ENCODE assay signal across 8 cellular contexts in the genomic region with DNA sequence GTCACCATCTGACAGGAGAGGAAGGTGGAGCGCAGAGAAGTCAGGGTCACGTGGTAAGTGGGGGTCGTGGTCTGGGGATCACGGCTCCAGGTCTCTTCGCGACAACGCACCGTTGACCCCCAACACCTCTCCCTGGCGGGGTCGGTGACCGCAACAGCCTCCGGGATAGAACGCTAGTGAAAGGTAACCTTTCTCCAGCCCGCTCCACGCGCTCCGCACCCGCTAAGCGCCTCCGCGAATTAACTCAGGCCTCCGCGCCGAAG. TPM values are rescaled to one million over a fixed set of nuclear protein-coding genes. Genes with fewer than 3 reads are reported as not detected.
DNase-seq lines count a peak whose midpoint lies in the region; ATAC-seq and TF ChIP-seq lines count a peak whose summit lies in the region.

No MANE protein-coding gene starts in this region.

- in situ Hi-C loops in GM23248 (cut with MboI), result no loop called here

- H3K36me3 Mint-ChIP-seq in CD14-positive monocyte, result peaks cover 4 to 5% of the 10 kb centered on the region in 2 donors

- H3K36me3 ChIP-seq in GM23248 (ENCODE audit: low read depth) (no peaks in the 10 kb centered on the region), iPS-18a (ENCODE audit: control insufficient read depth, low read depth, low read length) (no peaks in the 10 kb centered on the region)

- DNase-seq in CD14-positive monocyte (ENCODE audit: low spot score) (no peak), GM23248 (no peak), Kasumi-1 (lab: John Stamatoyannopoulos, UW) (no peak), DMS153 treated with DMSO at 0.1 percent for 48 hours (lab: John Stamatoyannopoulos, UW; ENCODE audit: unreplicated experiment) (no peak)
- DNase-seq in activated CD4-positive, alpha-beta T cell treated with anti-CD3 and anti-CD28 coated beads, Interleukin-2, amount 50 U/mL, for 48 hours, result peak; percentile 29 to 34
- DNase-seq in stimulated activated naive CD8-positive, alpha-beta T cell treated with anti-CD3 and anti-CD28 coated beads, Interleukin-15, Interleukin-2, amounts not matched to agents 100 U/mL and 50 U/mL, for 24 hours, result peak; percentile 38

- H3K4me1 ChIP-seq in GM23248 (ENCODE audit: insufficient read depth) (peaks cover 17% of the 10 kb centered on the region), iPS-18a (ENCODE audit: control insufficient read depth, low read depth, low read length) (peaks cover 24% of the 10 kb centered on the region)

- peak overlapping the region in 3 of 7 donors; percentile 43 to 80 (median 66) for H3K27ac Mint-ChIP-seq in CD14-positive monocyte

- ATAC-seq in stimulated activated naive CD8-positive, alpha-beta T cell treated with anti-CD3 and anti-CD28 coated beads, Interleukin-15, Interleukin-2, amounts not matched to agents 100 U/mL and 50 U/mL, for 24 hours, result no peak
- no peak for ATAC-seq in HG02870 (IDR thresholded peaks at IDR 0.05; ENCODE audit: unreplicated experiment)

- peaks cover 0 to 3% (median 0%) of the 10 kb centered on the region in 7 donors for H3K9me3 Mint-ChIP-seq in CD14-positive monocyte

- no peaks in the 10 kb centered on the region for H4K20me1 ChIP-seq in GM23248 (ENCODE audit: insufficient read depth)

- peaks cover 33 to 64% (median 39%) of the 10 kb centered on the region in 3 donors for H3K27me3 Mint-ChIP-seq in CD14-positive monocyte (ENCODE audit: low read depth in 3 of 3)

- peak overlapping the region; percentile 99 for H3K4me2 ChIP-seq in GM23248 (ENCODE audit: unreplicated experiment)

- H3F3A ChIP-seq in GM23248 (ENCODE audit: insufficient read depth), result peaks cover 31% of the 10 kb centered on the region

- H2AFZ ChIP-seq in GM23248, result peak overlapping the region; percentile 60

- intact Hi-C loops in CD14-positive monocyte (cut with micrococcal nuclease), result loop anchor here in 1 of 2 donors (5.0 kb wide), 2 partner anchors 51 to 91 kb away; no protein-coding TSS in a partner anchor

- H3K9ac ChIP-seq in GM23248 (peak overlapping the region; percentile 89), iPS-18a (ENCODE audit: low read length) (peak overlapping the region; percentile 30)

- peak overlapping the region; percentile 96 for H3K4me3 ChIP-seq in GM23248
- H3K4me3 ChIP-seq in iPS-18a (ENCODE audit: low read length), result peak overlapping the region; percentile 55

- no peak for TF ChIP-seq CTCF in CD14-positive monocyte (IDR thresholded peaks at IDR 0.05)

- peak overlapping the region; percentile 82 to 91 for H3K4me3 Mint-ChIP-seq in CD14-positive monocyte

- H3K79me2 ChIP-seq in GM23248 (ENCODE audit: insufficient read depth), result peaks cover 39% of the 10 kb centered on the region

- no peaks in the 10 kb centered on the region for H3K27me3 ChIP-seq in GM23248 (replicated peaks; ENCODE audit: insufficient read depth)
- peaks cover 23% of the 10 kb centered on the region for H3K27me3 ChIP-seq in iPS-18a (ENCODE audit: control insufficient read depth, insufficient read depth, low read length)

- H3K9me3 ChIP-seq in GM23248 (ENCODE audit: low read depth), result no peaks in the 10 kb centered on the region
- H3K9me3 ChIP-seq in iPS-18a (ENCODE audit: control insufficient read depth, low read depth, low read length), result no peaks in the 10 kb centered on the region

- H3K4me1 Mint-ChIP-seq in CD14-positive monocyte, result peaks cover 50% of the 10 kb centered on the region

- H3K27ac ChIP-seq in GM23248 (no peak overlapping the region), iPS-18a (ENCODE audit: low read length) (no peak overlapping the region)

- no peaks in the 10 kb centered on the region for H3K9me2 ChIP-seq in GM23248 (ENCODE audit: insufficient read depth)

- WGBS in GM23248 (ENCODE audit: low coverage in 1 of 2, low lambda C conversion rate in 2 of 2, missing lambda C conversion rate in 2 of 2), 2 experiments, result 46 to 47% methylated on average over 24 of the region's 24 CpGs

RNA-seq across cellular contexts. Expression of a gene that starts 0.6 kb away (rescaled TPM):
- polyA plus RNA-seq in CD14-positive monocyte, result 1 to 10 TPM in 1 of 2 donors, under 1 TPM in 1; 0.82 to 1.6 TPM
- 25.3 and 28.6 TPM in 2 replicates for total RNA-seq in GM23248 (2014; rRNA removed; shearing (Covaris generic))
- 17.6 and 20.5 TPM in 2 replicates for polyA plus RNA-seq in GM23248 (2016; fragmentation: Nextera tagmentation; extraction: Ambion mirVana)

Comparison
In these comparisons a context has a peak if more than half of its experiments do, and no peak if none do; other contexts are left out.
1. DNase-seq: peak in activated CD4-positive, alpha-beta T cell treated with anti-CD3 and anti-CD28 coated beads, Interleukin-2, amount 50 U/mL, for 48 hours (2 of 2) and stimulated activated naive CD8-positive, alpha-beta T cell treated with anti-CD3 and anti-CD28 coated beads, Interleukin-15, Interleukin-2, amounts not matched to agents 100 U/mL and 50 U/mL, for 24 hours (single experiment); none in CD14-positive monocyte (single experiment), GM23248 (single experiment), Kasumi-1 (0 of 2) and DMS153 treated with DMSO at 0.1 percent for 48 hours (single experiment).